In genomic region chr19:52273301-52273700, GRCh38 we compare ENCODE assay signal across 17 cellular contexts. TPM values are rescaled to one million over a fixed set of nuclear protein-coding genes. Genes with fewer than 3 reads are reported as not detected.
DNase-seq lines count a peak whose midpoint lies in the region; ATAC-seq and TF ChIP-seq lines count a peak whose summit lies in the region.
"Had no signal": no experiment of that assay in that cellular context is flagged by ENCODE, and none has a peak within 500 bp of the region (broad histone marks: within the 10 kb centered on the region; RNA-seq: fewer than 3 reads in every experiment).

No MANE protein-coding gene starts in this region.

- H3K79me2 ChIP-seq in Loucy (ENCODE audit: insufficient read depth, low read length) (peaks cover 87% of the 10 kb centered on the region), GM23338 (replicated peaks; ENCODE audit: insufficient read depth) (peaks cover 88% of the 10 kb centered on the region)

- intact Hi-C loops in CD4-positive, alpha-beta T cell (cut with DNase I, micrococcal nuclease): no loop called here

- H3K4me1 ChIP-seq in Loucy (ENCODE audit: insufficient read depth, low read length, poor library complexity, severe bottlenecking) (peaks cover 45% of the 10 kb centered on the region), GM23338 (ENCODE audit: insufficient read depth) (peaks cover 21% of the 10 kb centered on the region)
- H3K4me1 ChIP-seq: BE2C had no signal

- H3K27ac ChIP-seq in CD4-positive, alpha-beta T cell (ENCODE audit: low read depth, low read length): no peak overlapping the region
- H3K27ac ChIP-seq in GM23338 (ENCODE audit: low read depth): no peak overlapping the region
- H3K27ac ChIP-seq: PC-9 had no signal

- peaks cover 56% of the 10 kb centered on the region for H4K20me1 ChIP-seq in Loucy (ENCODE audit: insufficient read depth, low read length, poor library complexity, severe bottlenecking)
- H4K20me1 ChIP-seq in GM23338 (replicated peaks; ENCODE audit: insufficient read depth): peaks cover 53% of the 10 kb centered on the region

- H3K4me3 ChIP-seq in Loucy (ENCODE audit: low read length, poor library complexity, severe bottlenecking) (no peak overlapping the region), GM23338 (no peak overlapping the region)
- H3K4me3 ChIP-seq: PC-9 had no signal

- H3K4me2 ChIP-seq in Loucy (ENCODE audit: low read depth, low read length, poor library complexity, severe bottlenecking) (peak overlapping the region; percentile 35), GM23338 (no peak overlapping the region)
- H3K4me2 ChIP-seq: PC-9 had no signal

- no peak for DNase-seq in CD4-positive, alpha-beta T cell
- no peak for DNase-seq in naive B cell
- no peak for DNase-seq in stimulated activated naive B cell treated with anti-CD40 and anti-IgM and Interleukin-4, amounts not matched to agents 10 μg/mL and 1 μg/mL and 100 μg/mL, for 72 hours
- no peak for DNase-seq in activated T-cell treated with anti-CD3 and anti-CD28 coated beads, Interleukin-2, amount 50 U/mL, for 24 hours
- DNase-seq in GM23338 (ENCODE audit: low spot score): no peak
- DNase-seq: BE2C, COR-L47, DMS153, EL, KBM-7, NCI-H1436, NCI-H2081, NCI-H510A, NCI-H82, PC-9 had no signal

- no peak overlapping the region for H2AFZ ChIP-seq in Loucy (ENCODE audit: low read length)
- H2AFZ ChIP-seq in GM23338: no peak overlapping the region
- H2AFZ ChIP-seq: PC-9 had no signal

- no peaks in the 10 kb centered on the region for H3K27me3 Mint-ChIP-seq in CD4-positive, alpha-beta T cell
- H3K27me3 Mint-ChIP-seq in naive B cell: no peaks in the 10 kb centered on the region
- no peaks in the 10 kb centered on the region for H3K27me3 Mint-ChIP-seq in stimulated activated naive B cell treated with anti-CD40 and anti-IgM and Interleukin-4, amounts not matched to agents 10 μg/mL and 1 μg/mL and 100 μg/mL, for 72 hours
- no peaks in the 10 kb centered on the region for H3K27me3 Mint-ChIP-seq in activated T-cell treated with anti-CD3 and anti-CD28 coated beads, Interleukin-2, amount 50 U/mL, for 24 hours
- H3K27me3 Mint-ChIP-seq in GM23338 (ENCODE audit: insufficient read depth, low read depth, poor library complexity): peaks cover 17% of the 10 kb centered on the region

- peaks cover 50% of the 10 kb centered on the region for H3K4me1 Mint-ChIP-seq in CD4-positive, alpha-beta T cell (ENCODE audit: low read depth)
- H3K4me1 Mint-ChIP-seq in naive B cell: peaks cover 43 to 81% (median 72%) of the 10 kb centered on the region in 3 donors
- peaks cover 42 to 81% of the 10 kb centered on the region in 2 donors for H3K4me1 Mint-ChIP-seq in stimulated activated naive B cell treated with anti-CD40 and anti-IgM and Interleukin-4, amounts not matched to agents 10 μg/mL and 1 μg/mL and 100 μg/mL, for 72 hours
- peaks cover 64% of the 10 kb centered on the region for H3K4me1 Mint-ChIP-seq in activated T-cell treated with anti-CD3 and anti-CD28 coated beads, Interleukin-2, amount 50 U/mL, for 24 hours (ENCODE audit: low read depth)
- H3K4me1 Mint-ChIP-seq in GM23338: peaks cover 30% of the 10 kb centered on the region; the same call in 2 of the 3 replicates

- peaks cover 10% of the 10 kb centered on the region for H3K9me3 Mint-ChIP-seq in CD4-positive, alpha-beta T cell
- H3K9me3 Mint-ChIP-seq in naive B cell: peaks cover 0 to 23% (median 2%) of the 10 kb centered on the region in 7 donors
- peaks cover 14 to 16% of the 10 kb centered on the region in 2 donors for H3K9me3 Mint-ChIP-seq in stimulated activated naive B cell treated with anti-CD40 and anti-IgM and Interleukin-4, amounts not matched to agents 10 μg/mL and 1 μg/mL and 100 μg/mL, for 72 hours
- peaks cover 36% of the 10 kb centered on the region for H3K9me3 Mint-ChIP-seq in activated T-cell treated with anti-CD3 and anti-CD28 coated beads, Interleukin-2, amount 50 U/mL, for 24 hours
- peaks cover 9% of the 10 kb centered on the region for H3K9me3 Mint-ChIP-seq in GM23338

- no peaks in the 10 kb centered on the region for H3K27me3 ChIP-seq in CD4-positive, alpha-beta T cell (ENCODE audit: control insufficient read depth, insufficient read depth, low read length)
- H3K27me3 ChIP-seq in Loucy (ENCODE audit: insufficient read depth, low read length, poor library complexity, severe bottlenecking) (no peaks in the 10 kb centered on the region), GM23338 (ENCODE audit: insufficient read depth) (no peaks in the 10 kb centered on the region)
- H3K27me3 ChIP-seq: BE2C had no signal

- TF ChIP-seq CTCF in CD4-positive, alpha-beta T cell (IDR thresholded peaks at IDR 0.05): no peak
- no peak for TF ChIP-seq CTCF in Loucy (conservative IDR thresholded peaks at IDR 0.05; ENCODE audit: low read length)
- no peak for TF ChIP-seq CTCF in GM23338 (conservative IDR thresholded peaks at IDR 0.05; ENCODE audit: low read depth in 2 of 2)

- CTCF ChIA-PET in CD4-positive, alpha-beta T cell (lab: Charles Lee): no interaction called here

- no peak overlapping the region for H3K9ac ChIP-seq in Loucy (ENCODE audit: low read depth, low read length, poor library complexity, severe bottlenecking)

- peak overlapping the region; percentile 7 for H3K27ac Mint-ChIP-seq in CD4-positive, alpha-beta T cell
- H3K27ac Mint-ChIP-seq in naive B cell (peak overlapping the region in 2 of 6 donors; percentile 26 to 81), GM23338 (no peak overlapping the region)
- H3K27ac Mint-ChIP-seq in stimulated activated naive B cell treated with anti-CD40 and anti-IgM and Interleukin-4, amounts not matched to agents 10 μg/mL and 1 μg/mL and 100 μg/mL, for 72 hours: peak overlapping the region; percentile 56
- no peak overlapping the region for H3K27ac Mint-ChIP-seq in activated T-cell treated with anti-CD3 and anti-CD28 coated beads, Interleukin-2, amount 50 U/mL, for 24 hours

- no peak for ATAC-seq in CD4-positive, alpha-beta T cell (ENCODE audit: poor library complexity)
- no peak for ATAC-seq in naive B cell (ENCODE audit: low read depth in 2 of 2)
- ATAC-seq in stimulated activated naive B cell treated with anti-CD40 and anti-IgM and Interleukin-4, amounts not matched to agents 10 μg/mL and 1 μg/mL and 100 μg/mL, for 72 hours (replicated peaks): no peak
- no peak for ATAC-seq in GM21723 (IDR thresholded peaks at IDR 0.05; ENCODE audit: unreplicated experiment)
- ATAC-seq in GM23338: no peak

- H3K4me3 Mint-ChIP-seq in CD4-positive, alpha-beta T cell: peak overlapping the region; percentile 56
- peak overlapping the region in 5 of 8 donors; percentile 20 to 67 (median 46) for H3K4me3 Mint-ChIP-seq in naive B cell
- H3K4me3 Mint-ChIP-seq in stimulated activated naive B cell treated with anti-CD40 and anti-IgM and Interleukin-4, amounts not matched to agents 10 μg/mL and 1 μg/mL and 100 μg/mL, for 72 hours: peak overlapping the region in 1 of 2 donors; percentile 6
- no peak overlapping the region for H3K4me3 Mint-ChIP-seq in activated T-cell treated with anti-CD3 and anti-CD28 coated beads, Interleukin-2, amount 50 U/mL, for 24 hours
- H3K4me3 Mint-ChIP-seq in GM23338: no peak overlapping the region

- H3K9me3 ChIP-seq in CD4-positive, alpha-beta T cell (ENCODE audit: control insufficient read depth, low read length): peaks cover 36% of the 10 kb centered on the region
- no peaks in the 10 kb centered on the region for H3K9me3 ChIP-seq in Loucy (ENCODE audit: insufficient read depth, low read depth, low read length)
- H3K9me3 ChIP-seq: BE2C had no signal

- H3K36me3 Mint-ChIP-seq in CD4-positive, alpha-beta T cell (ENCODE audit: low read depth): peaks cover 89% of the 10 kb centered on the region
- peaks cover 31 to 49% of the 10 kb centered on the region in 2 donors for H3K36me3 Mint-ChIP-seq in naive B cell
- H3K36me3 Mint-ChIP-seq in stimulated activated naive B cell treated with anti-CD40 and anti-IgM and Interleukin-4, amounts not matched to agents 10 μg/mL and 1 μg/mL and 100 μg/mL, for 72 hours: peaks cover 51 to 72% of the 10 kb centered on the region in 2 donors
- peaks cover 89% of the 10 kb centered on the region for H3K36me3 Mint-ChIP-seq in activated T-cell treated with anti-CD3 and anti-CD28 coated beads, Interleukin-2, amount 50 U/mL, for 24 hours (ENCODE audit: low read depth)
- H3K36me3 Mint-ChIP-seq in GM23338 (ENCODE audit: low read depth): peaks cover 61% of the 10 kb centered on the region

- no peaks in the 10 kb centered on the region for H3F3A ChIP-seq in Loucy (ENCODE audit: low read depth)
- no peaks in the 10 kb centered on the region for H3F3A ChIP-seq in GM23338 (replicated peaks; ENCODE audit: low read depth)

- H3K9me2 ChIP-seq in Loucy (replicated peaks; ENCODE audit: low read depth, low read length) (no peaks in the 10 kb centered on the region), GM23338 (ENCODE audit: insufficient read depth) (no peaks in the 10 kb centered on the region; the same call in 1 of the 2 replicates)

- POLR2A ChIA-PET in CD4-positive, alpha-beta T cell (lab: Charles Lee): no interaction called here

- H3K36me3 ChIP-seq in Loucy (ENCODE audit: insufficient read depth, low read length): no peaks in the 10 kb centered on the region
- H3K36me3 ChIP-seq in GM23338 (ENCODE audit: insufficient read depth): peaks cover 5% of the 10 kb centered on the region; the same call in 1 of the 2 replicates

TF ChIP-seq in GM23338, 12 proteins besides CTCF, POLR2A, EP300 and RAD21:
- no peak for TF ChIP-seq POLR2AphosphoS5 (IDR thresholded peaks at IDR 0.05; ENCODE audit: low read depth)
- TF ChIP-seq ZNF331 (CRISPR knock-in tag; IDR thresholded peaks at IDR 0.05; ENCODE audit: low read depth): no peak
- no peak for TF ChIP-seq EZH2phosphoT487 (IDR thresholded peaks at IDR 0.05; ENCODE audit: unreplicated experiment)
- no peak for TF ChIP-seq ZNF114 (CRISPR knock-in tag; IDR thresholded peaks at IDR 0.05)

RNA-seq across cellular contexts. Expression of gene ZNF766, which starts 3.9 kb away (rescaled TPM):
- 10 to 100 TPM; 39.3 to 43.2 TPM for total RNA-seq in CD4-positive, alpha-beta T cell
- polyA plus RNA-seq in naive B cell (ENCODE audit: low read depth in 6 of 6): 10 to 100 TPM; 27.8 to 62.4 (median 56.8) TPM
- 23.5 and 29.3 TPM in 2 replicates for total RNA-seq in GM23338 (2014; rRNA removed; shearing (Covaris generic))
- polyA plus RNA-seq in GM23338 (2016; fragmentation: Nextera tagmentation; extraction: Ambion mirVana): 20.3 and 22.1 TPM in 2 replicates

RNA-seq across cellular contexts. Expression of gene ZNF480, which starts 23.7 kb away (rescaled TPM):
- 1 to 10 TPM; 4.8 to 5.3 TPM for total RNA-seq in CD4-positive, alpha-beta T cell
- polyA plus RNA-seq in naive B cell (ENCODE audit: low read depth in 6 of 6) (10 to 100 TPM; 10.1 to 42.2 (median 29.7) TPM), GM23338 (2016; fragmentation: Nextera tagmentation; extraction: Ambion mirVana) (28.8 and 37.9 TPM in 2 replicates)
- total RNA-seq in GM23338 (2014; rRNA removed; shearing (Covaris generic)): 34.1 and 39.4 TPM in 2 replicates

Comparison
In these comparisons a context has a peak if more than half of its experiments do, and no peak if none do; other contexts are left out.
1. H3K27ac Mint-ChIP-seq: peak in CD4-positive, alpha-beta T cell (single experiment) and stimulated activated naive B cell treated with anti-CD40 and anti-IgM and Interleukin-4, amounts not matched to agents 10 μg/mL and 1 μg/mL and 100 μg/mL, for 72 hours (single experiment); none in activated T-cell treated with anti-CD3 and anti-CD28 coated beads, Interleukin-2, amount 50 U/mL, for 24 hours (single experiment) and GM23338 (single experiment).
2. H3K4me3 Mint-ChIP-seq: peak in CD4-positive, alpha-beta T cell (single experiment) and naive B cell (5 of 8); none in activated T-cell treated with anti-CD3 and anti-CD28 coated beads, Interleukin-2, amount 50 U/mL, for 24 hours (single experiment) and GM23338 (single experiment).